In the genomic region with DNA sequence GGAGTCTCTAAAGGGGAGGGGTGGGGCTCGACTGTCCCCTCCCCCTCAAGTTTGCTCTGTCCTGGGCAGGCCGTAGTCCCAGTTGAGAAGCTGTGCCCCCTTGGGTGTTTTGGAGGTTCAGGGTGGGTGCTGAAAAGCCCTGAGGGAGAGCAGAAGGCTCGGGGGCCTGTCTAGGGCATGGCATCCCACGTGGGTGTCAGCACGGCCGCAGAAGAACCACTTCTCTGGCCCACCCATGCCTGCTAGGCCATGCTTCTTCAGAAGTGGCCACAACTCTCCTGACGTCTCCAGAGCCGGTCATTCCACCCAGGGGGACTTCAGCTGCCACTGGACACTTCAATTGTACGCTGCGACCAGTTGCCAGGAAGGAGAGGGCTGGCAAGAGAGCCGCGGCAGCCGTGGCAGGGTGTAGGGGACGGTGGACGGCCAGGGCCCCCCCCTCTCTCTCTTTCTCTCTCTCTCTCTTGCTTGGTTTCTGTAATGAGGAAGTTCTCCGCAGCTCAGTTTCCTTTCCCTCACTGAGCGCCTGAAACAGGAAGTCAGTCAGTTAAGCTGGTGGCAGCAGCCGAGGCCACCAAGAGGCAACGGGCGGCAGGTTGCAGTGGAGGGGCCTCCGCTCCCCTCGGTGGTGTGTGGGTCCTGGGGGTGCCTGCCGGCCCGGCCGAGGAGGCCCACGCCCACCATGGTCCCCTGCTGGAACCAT, we compare ENCODE assay signal across 8 cellular contexts. TPM values are rescaled to one million over a fixed set of nuclear protein-coding genes. Genes with fewer than 3 reads are reported as not detected.
DNase-seq lines count a peak whose midpoint lies in the region; ATAC-seq, FAIRE-seq and TF ChIP-seq lines count a peak whose summit lies in the region.

Gene INPP5D, plus strand, starts transcription at position 546 of the 703 bp plus-strand sequence. Its CDS starts 137 bp downstream, at position 683.

- H3K27ac ChIP-seq in OCI-LY7 (ENCODE audit: low read depth, low read length, poor library complexity, severe bottlenecking), result peak within 1 kb of the TSS; percentile 87

- no peaks in the 10 kb centered on the region for H3K9me3 ChIP-seq in OCI-LY7 (ENCODE audit: low read length)

- peaks cover 42% of the 10 kb centered on the region for H3K79me2 ChIP-seq in OCI-LY7 (ENCODE audit: insufficient read depth, low read depth, low read length)

- H2AFZ ChIP-seq in OCI-LY7 (ENCODE audit: low read length), result peak within 1 kb of the TSS; percentile 84

- peaks cover 24% of the 10 kb centered on the region for H3K36me3 ChIP-seq in OCI-LY7 (ENCODE audit: insufficient read depth, low read length)

- peak; percentile 38 for ATAC-seq in HG02642 (IDR thresholded peaks at IDR 0.05; ENCODE audit: poor library complexity, unreplicated experiment)
- ATAC-seq in left colon, result peak; percentile 56

- no peak for TF ChIP-seq CTCF in OCI-LY7 (conservative IDR thresholded peaks at IDR 0.05; ENCODE audit: low read length)

- DNase-seq in GM12891 (ENCODE audit: insufficient read length, low spot score) (peak; percentile 75), OCI-LY7 (ENCODE audit: low spot score) (peak; percentile 94), left colon (peak; percentile 52 to 60), HTR-8/SVneo (ENCODE audit: insufficient read length, low spot score) (no peak), DMS 273 (lab: John Stamatoyannopoulos, UW; ENCODE audit: unreplicated experiment) (no peak)
- DNase-seq in activated effector memory CD4-positive, alpha-beta T cell treated with Interleukin-2 at 50 U/mL for 16 hours, result peak; percentile 67
- DNase-seq in stimulated activated CD8-positive, alpha-beta memory T cell treated with anti-CD3 and anti-CD28 coated beads, Interleukin-15, amount 100 ng/mL, for 48 hours (ENCODE audit: low read depth in 2 of 2), result peak; percentile 59

- FAIRE-seq in GM12891 (lab: Jason Lieb, UNC) (peak; percentile 73), HTR-8/SVneo (lab: Jason Lieb, UNC) (no peak)

- POLR2A ChIA-PET in OCI-LY7 (lab: Charles Lee), result interaction anchor here (0.6 to 3.4 kb wide), 24 partner anchors 8 to 1280 kb away, joined by 3 to 40 read pairs (median 6); partner anchors contain the start of gene ATG16L1

- CTCF ChIA-PET in OCI-LY7 (lab: Charles Lee; ENCODE audit: unreplicated experiment), result interaction anchor here (0.6 to 1.8 kb wide), 12 partner anchors 11 to 218 kb away, joined by 3 to 13 read pairs (median 4); partner anchors contain the start of gene ATG16L1

- peaks cover 29% of the 10 kb centered on the region for H4K20me1 ChIP-seq in OCI-LY7 (ENCODE audit: insufficient read depth, low read length)

- peak within 1 kb of the TSS; percentile 98 for H3K4me2 ChIP-seq in OCI-LY7 (ENCODE audit: low read length)

- intact Hi-C loops in OCI-LY7 (cut with micrococcal nuclease; ENCODE audit: unreplicated experiment) (loop anchor here (1.0 to 10.0 kb wide), 4 partner anchors 65 to 295 kb away; partner anchors contain the start of gene ATG16L1), left colon (cut with DNase I, micrococcal nuclease) (no loop called here)

- peak within 1 kb of the TSS; percentile 81 for H3K4me3 ChIP-seq in OCI-LY7 (ENCODE audit: low read depth, low read length, poor library complexity, severe bottlenecking)

- no TSS peak for BruUV-seq in OCI-LY7 (replicated peaks; lab: Mats Ljungman, UMichigan)

- peaks cover 38% of the 10 kb centered on the region for H3K4me1 ChIP-seq in OCI-LY7 (ENCODE audit: insufficient read depth, low read length, poor library complexity, severe bottlenecking)

- TF ChIP-seq POLR2A in GM12891 (IDR thresholded peaks at IDR 0.05; ENCODE audit: low read depth, low read length), result peak; percentile 89

- no peaks in the 10 kb centered on the region for H3K9me2 ChIP-seq in OCI-LY7 (ENCODE audit: insufficient read depth, low read length)

TF ChIP-seq in GM12891, 5 proteins besides CTCF, POLR2A, EP300 and RAD21:
- no peak for TF ChIP-seq PAX5 (IDR thresholded peaks at IDR 0.05; ENCODE audit: insufficient read depth, low read length, severe bottlenecking)
- 0 out of 2 replicates have a peak, but pooled peaks have one; percentile 29 for TF ChIP-seq POU2F2 (IDR thresholded peaks at IDR 0.05; ENCODE audit: low read depth, low read length)
- peak; percentile 92 for TF ChIP-seq POLR2AphosphoS5 (IDR thresholded peaks at IDR 0.05; ENCODE audit: low read depth, low read length)
- peak; percentile 91 for TF ChIP-seq SPI1 (IDR thresholded peaks at IDR 0.05; ENCODE audit: low read depth, low read length)
- peak; percentile 92 for TF ChIP-seq TAF1 (IDR thresholded peaks at IDR 0.05; ENCODE audit: low read depth, low read length)

RNA-seq across cellular contexts. Expression of gene INPP5D, which starts in this region (rescaled TPM):
- 62.2 TPM for polyA plus RNA-seq in GM12891 (2012; ENCODE audit: low read depth, missing spikeins)
- total RNA-seq in OCI-LY7 (2014; rRNA removed; shearing (Covaris generic)), result 68.3 and 79.5 TPM in 2 replicates
- 92.6 and 109 TPM in 2 replicates for total RNA-seq in OCI-LY7 (2022)
- 10 to 100 TPM in 1 of 2 donors, 1 to 10 TPM in 1; 6.6 to 10.6 TPM for total RNA-seq in left colon

Comparison
In these comparisons a context has a peak if more than half of its experiments do, and no peak if none do; other contexts are left out.
1. RNA of gene INPP5D (total RNA-seq): 68.3 to 109 TPM in OCI-LY7; 6.6 to 10.6 TPM in left colon; every median in the first group is over 4 times any median in the second.
2. DNase-seq: peak in GM12891 (single experiment), OCI-LY7 (single experiment), activated effector memory CD4-positive, alpha-beta T cell treated with Interleukin-2 at 50 U/mL for 16 hours (single experiment), left colon (2 of 2) and stimulated activated CD8-positive, alpha-beta memory T cell treated with anti-CD3 and anti-CD28 coated beads, Interleukin-15, amount 100 ng/mL, for 48 hours (2 of 2); none in HTR-8/SVneo (single experiment) and DMS 273 (single experiment).